In genomic region chr2:24490674-24491625, GRCh38 we compare ENCODE assay signal across 8 cellular contexts. TPM values are rescaled to one million over a fixed set of nuclear protein-coding genes. Genes with fewer than 3 reads are reported as not detected.
DNase-seq lines count a peak whose midpoint lies in the region; ATAC-seq and TF ChIP-seq lines count a peak whose summit lies in the region.

Gene NCOA1, plus strand, starts transcription at chr2:24491254. Its CDS starts 167,424 bp downstream, at chr2:24658678.

- WGBS in heart left ventricle, 4 donors: 0 to 1% (median 0%) methylated on average over 50 to 129 of the region's 129 CpGs
- 0% methylated on average over 28 to 59 of the region's 129 CpGs for WGBS in upper lobe of left lung, 2 donors

- H3K36me3 ChIP-seq in adipocyte (ENCODE audit: control insufficient read depth, insufficient read depth, low read length, severe bottlenecking) (no peaks in the 10 kb centered on the region), heart left ventricle (no peaks in the 10 kb centered on the region), upper lobe of left lung (no peaks in the 10 kb centered on the region)

- H3K27me3 ChIP-seq in adipocyte (replicated peaks; ENCODE audit: control insufficient read depth, insufficient read depth, low read length) (no peaks in the 10 kb centered on the region), heart left ventricle (no peaks in the 10 kb centered on the region), upper lobe of left lung (no peaks in the 10 kb centered on the region)

- TF ChIP-seq EP300 in upper lobe of left lung (IDR thresholded peaks at IDR 0.05): no peak

- H3K9me3 ChIP-seq in adipocyte (ENCODE audit: control insufficient read depth, low read length) (no peaks in the 10 kb centered on the region), heart left ventricle (no peaks in the 10 kb centered on the region), upper lobe of left lung (no peaks in the 10 kb centered on the region)

- H3K27ac ChIP-seq in heart left ventricle: peak within 1 kb of the TSS; percentile 83 to 98 (median 94)
- H3K27ac ChIP-seq in upper lobe of left lung: peak within 1 kb of the TSS; percentile 89 to 97 (median 94)

- peak; percentile 76 for ATAC-seq in HG02759 (IDR thresholded peaks at IDR 0.05; ENCODE audit: unreplicated experiment)
- peak; percentile 85 to 96 (median 93) for ATAC-seq in heart left ventricle
- ATAC-seq in upper lobe of left lung (ENCODE audit: low FRiP score in 2 of 2): peak; percentile 94 to 95

- H3K4me1 ChIP-seq in adipocyte (ENCODE audit: control insufficient read depth, insufficient read depth, low read length) (peaks cover 22% of the 10 kb centered on the region), heart left ventricle (peaks cover 5 to 44% (median 31%) of the 10 kb centered on the region in 12 donors), upper lobe of left lung (peaks cover 25 to 44% (median 31%) of the 10 kb centered on the region in 4 donors)

- H3K9ac ChIP-seq in adipocyte (ENCODE audit: low read length): peak within 1 kb of the TSS; percentile 91

- TF ChIP-seq POLR2A in heart left ventricle (IDR thresholded peaks at IDR 0.05) (peak in 1 of 2 donors; percentile 30), upper lobe of left lung (IDR thresholded peaks at IDR 0.05) (peak in 3 of 4 donors; percentile 20 to 57 (median 45))

- intact Hi-C loops in heart left ventricle (cut with DNase I): loop anchor here in 8 of 10 donors (1.0 to 10.0 kb wide), 12 partner anchors 36 to 302 kb away; partner anchors contain the start of genes CENPO (in 2 of the 8) and PTRHD1 (in 2 of the 8)
- intact Hi-C loops in posterior vena cava (cut with DNase I): no loop called here

- DNase-seq in NCI-H1417 treated with DMSO at 0.1 percent for 48 hours (lab: John Stamatoyannopoulos, UW) (peak; percentile 37), T follicular helper cell (ENCODE audit: low read depth) (peak; percentile 85), adipocyte (ENCODE audit: low read depth) (peak; percentile 95), heart left ventricle (peak; percentile 92 to 96 (median 93)), posterior vena cava (ENCODE audit: low spot score) (peak; percentile 97), upper lobe of left lung (peak; percentile 90 to 96)

- H3K4me3 ChIP-seq in adipocyte (ENCODE audit: low read length) (peak within 1 kb of the TSS; percentile 87), heart left ventricle (peak within 1 kb of the TSS; percentile 74 to 98 (median 86)), upper lobe of left lung (peak within 1 kb of the TSS; percentile 73 to 94 (median 87))

- TF ChIP-seq CTCF in GM12873 (IDR thresholded peaks at IDR 0.05; ENCODE audit: insufficient read depth, low read depth, low read length, missing control alignments): peak; percentile 34
- TF ChIP-seq CTCF in heart left ventricle (IDR thresholded peaks at IDR 0.05): peak in 9 of 12 donors; percentile 12 to 41 (median 25)
- peak in 4 of 6 experiments; percentile 14 to 45 (median 38) for TF ChIP-seq CTCF in upper lobe of left lung (IDR thresholded peaks at IDR 0.05)

RNA-seq across cellular contexts. Expression of gene NCOA1, which starts in this region (rescaled TPM):
- total RNA-seq in heart left ventricle (10 to 100 TPM; 23.9 to 42.3 (median 33.2) TPM), posterior vena cava (10 to 100 TPM; 43.0 to 43.3 TPM), upper lobe of left lung (10 to 100 TPM; 38.3 to 68.1 (median 42.5) TPM)
- polyA plus RNA-seq in heart left ventricle: 10 to 100 TPM in 1 of 2 donors, 1 to 10 TPM in 1; 8.5 to 17.3 TPM

Comparison
In these comparisons a context has a peak if more than half of its experiments do, and no peak if none do; other contexts are left out.
1. Peak in every context shown above with its lines: DNase-seq, ATAC-seq, H3K4me3 ChIP-seq and H3K27ac ChIP-seq.
2. DNase-seq: peak in every context shown above with its lines; median percentile 97 in posterior vena cava; 95 in adipocyte; 93 in heart left ventricle; 93 in upper lobe of left lung; 85 in T follicular helper cell; 37 in NCI-H1417 treated with DMSO at 0.1 percent for 48 hours.
3. intact Hi-C loops: an anchor here in heart left ventricle (1.0 to 10.0 kb wide); none called in posterior vena cava.